17 cellular contexts compared by ENCODE assay signal in genomic region chr11:12808519-12808918, GRCh38.
DNase-seq lines count a peak whose midpoint lies in the region; ATAC-seq, FAIRE-seq and TF ChIP-seq lines count a peak whose summit lies in the region.
"Had no signal": no experiment of that assay in that cellular context is flagged by ENCODE, and none has a peak within 500 bp of the region (broad histone marks: within the 10 kb centered on the region; RNA-seq: fewer than 3 reads in every experiment).

No MANE protein-coding gene starts in this region.

- H3K4me1 ChIP-seq in psoas muscle (peaks cover 61% of the 10 kb centered on the region), aorta (ENCODE audit: control insufficient read depth in 1 of 2, insufficient read depth in 2 of 2, low read length in 2 of 2) (no peaks in the 10 kb centered on the region), neural progenitor cell (peaks cover 41% of the 10 kb centered on the region), adrenal gland (replicated peaks in 1 of 2) (peaks cover 1 to 12% of the 10 kb centered on the region in 2 donors)

- H3K27ac Mint-ChIP-seq in activated CD4-positive, alpha-beta T cell treated with anti-CD3 and anti-CD28 coated beads, Interleukin-2, amount 10 ng/mL, durations not matched to agents 24 days and 14 days, result peak overlapping the region; percentile 30
- no peak overlapping the region for H3K27ac Mint-ChIP-seq in neural progenitor cell
- H3K27ac Mint-ChIP-seq: activated naive CD4-positive, alpha-beta T cell treated with anti-CD3 and anti-CD28 coated beads, Interleukin-2, amount 50 U/mL, for 24 hours had no signal

- H3K27me3 ChIP-seq in psoas muscle (ENCODE audit: insufficient read depth in 3 of 3, low read length in 2 of 3) (no peaks in the 10 kb centered on the region), aorta (ENCODE audit: control insufficient read depth in 1 of 2, insufficient read depth in 2 of 2, low read length in 1 of 2) (no peaks in the 10 kb centered on the region), neural progenitor cell (no peaks in the 10 kb centered on the region), adrenal gland (no peaks in the 10 kb centered on the region)
- H3K27me3 ChIP-seq: esophagus muscularis mucosa, pancreas had no signal

- H3K36me3 ChIP-seq in psoas muscle (ENCODE audit: insufficient read depth in 1 of 2, low read depth in 1 of 2) (no peaks in the 10 kb centered on the region), aorta (ENCODE audit: control insufficient read depth in 1 of 2, insufficient read depth in 2 of 2, low read length in 1 of 2) (no peaks in the 10 kb centered on the region), neural progenitor cell (no peaks in the 10 kb centered on the region), adrenal gland (replicated peaks in 1 of 2) (no peaks in the 10 kb centered on the region)
- H3K36me3 ChIP-seq: esophagus muscularis mucosa, pancreas had no signal

- no peaks in the 10 kb centered on the region for H3K9me3 Mint-ChIP-seq in activated CD4-positive, alpha-beta T cell treated with anti-CD3 and anti-CD28 coated beads, Interleukin-2, amount 10 ng/mL, durations not matched to agents 24 days and 14 days
- no peaks in the 10 kb centered on the region for H3K9me3 Mint-ChIP-seq in neural progenitor cell
- H3K9me3 Mint-ChIP-seq: activated naive CD4-positive, alpha-beta T cell treated with anti-CD3 and anti-CD28 coated beads, Interleukin-2, amount 50 U/mL, for 24 hours had no signal

- peak overlapping the region; percentile 5 for H3K4me3 Mint-ChIP-seq in activated CD4-positive, alpha-beta T cell treated with anti-CD3 and anti-CD28 coated beads, Interleukin-2, amount 10 ng/mL, durations not matched to agents 24 days and 14 days
- no peak overlapping the region for H3K4me3 Mint-ChIP-seq in neural progenitor cell
- H3K4me3 Mint-ChIP-seq: activated naive CD4-positive, alpha-beta T cell treated with anti-CD3 and anti-CD28 coated beads, Interleukin-2, amount 50 U/mL, for 24 hours had no signal

- no peaks in the 10 kb centered on the region for H3K9me3 ChIP-seq in psoas muscle
- H3K9me3 ChIP-seq in aorta (ENCODE audit: control insufficient read depth, low read length), result no peaks in the 10 kb centered on the region
- H3K9me3 ChIP-seq in neural progenitor cell (ENCODE audit: low read depth), result no peaks in the 10 kb centered on the region
- H3K9me3 ChIP-seq in adrenal gland (replicated peaks in 1 of 3), result no peaks in the 10 kb centered on the region
- H3K9me3 ChIP-seq: esophagus muscularis mucosa, pancreas had no signal

- TF ChIP-seq POLR2A in adrenal gland (IDR thresholded peaks at IDR 0.05), result no peak

- TF ChIP-seq CTCF in psoas muscle (IDR thresholded peaks at IDR 0.05) (no peak), neural progenitor cell (IDR thresholded peaks at IDR 0.05) (no peak), adrenal gland (IDR thresholded peaks at IDR 0.05) (no peak)

- no peak overlapping the region for H3K9ac ChIP-seq in neural progenitor cell

- peak overlapping the region; percentile 38 for H3K27ac ChIP-seq in epithelial cell of prostate
- peak overlapping the region; percentile 27 for H3K27ac ChIP-seq in psoas muscle
- H3K27ac ChIP-seq in aorta (ENCODE audit: low read depth in 1 of 2, low read length in 2 of 2), result no peak overlapping the region
- H3K27ac ChIP-seq in neural progenitor cell, result no peak overlapping the region
- no peak overlapping the region for H3K27ac ChIP-seq in adrenal gland
- H3K27ac ChIP-seq: esophagus muscularis mucosa, pancreas had no signal

- FAIRE-seq in RCC 7860 (lab: Jason Lieb, UNC), result no peak
- FAIRE-seq: A204.1, D721Med, pancreas, TTC549 had no signal

- H3K27me3 Mint-ChIP-seq in activated CD4-positive, alpha-beta T cell treated with anti-CD3 and anti-CD28 coated beads, Interleukin-2, amount 10 ng/mL, durations not matched to agents 24 days and 14 days, result peaks cover 9% of the 10 kb centered on the region
- H3K27me3 Mint-ChIP-seq in neural progenitor cell (ENCODE audit: insufficient read depth, low read depth), result peaks cover 2% of the 10 kb centered on the region

- H2AFZ ChIP-seq in neural progenitor cell (replicated peaks), result no peak overlapping the region

- WGBS in psoas muscle, 3 donors, result 33 to 63% (median 50%) methylated on average over 1 of the region's 1 CpG
- 84 to 91% methylated on average over 1 of the region's 1 CpG for WGBS in aorta, 2 donors
- WGBS in adrenal gland, 4 donors, result 69 to 87% (median 79%) methylated on average over 1 of the region's 1 CpG

- H3K4me1 Mint-ChIP-seq in activated CD4-positive, alpha-beta T cell treated with anti-CD3 and anti-CD28 coated beads, Interleukin-2, amount 10 ng/mL, durations not matched to agents 24 days and 14 days, result peaks cover 47% of the 10 kb centered on the region
- peaks cover 74% of the 10 kb centered on the region for H3K4me1 Mint-ChIP-seq in neural progenitor cell
- H3K4me1 Mint-ChIP-seq: activated naive CD4-positive, alpha-beta T cell treated with anti-CD3 and anti-CD28 coated beads, Interleukin-2, amount 50 U/mL, for 24 hours had no signal

- H3K4me2 ChIP-seq in neural progenitor cell, result no peak overlapping the region

- H3K36me3 Mint-ChIP-seq in activated CD4-positive, alpha-beta T cell treated with anti-CD3 and anti-CD28 coated beads, Interleukin-2, amount 10 ng/mL, durations not matched to agents 24 days and 14 days (ENCODE audit: low read depth), result no peaks in the 10 kb centered on the region
- H3K36me3 Mint-ChIP-seq in neural progenitor cell, result peaks cover 12% of the 10 kb centered on the region
- H3K36me3 Mint-ChIP-seq: activated naive CD4-positive, alpha-beta T cell treated with anti-CD3 and anti-CD28 coated beads, Interleukin-2, amount 50 U/mL, for 24 hours had no signal

- intact Hi-C loops in activated CD4-positive, alpha-beta T cell treated with anti-CD3 and anti-CD28 coated beads, Interleukin-2, amount 10 ng/mL, durations not matched to agents 24 days and 14 days (cut with micrococcal nuclease), result no loop called here
- intact Hi-C loops in psoas muscle (cut with DNase I) (no loop called here), aorta (cut with DNase I) (no loop called here), adrenal gland (cut with DNase I) (no loop called here)

- DNase-seq in activated CD4-positive, alpha-beta T cell treated with anti-CD3 and anti-CD28 coated beads, Interleukin-2, amount 10 ng/mL, durations not matched to agents 24 days and 14 days, result no peak
- DNase-seq in activated CD4-positive, alpha-beta T cell treated with anti-CD3 and anti-CD28 coated beads, Interleukin-2, amount 50 U/mL, for 4 hours, result no peak
- DNase-seq in RCC 7860 (ENCODE audit: low spot score) (peak; percentile 20), epithelial cell of prostate (ENCODE audit: low read depth, low spot score) (no peak), psoas muscle (no peak), aorta (no peak), neural progenitor cell (ENCODE audit: low spot score) (no peak), adrenal gland (no peak)
- DNase-seq: Kasumi-1, NCI-H1930, NCI-H526 treated with DMSO at 0.1 percent for 48 hours, pancreas had no signal

- H3K4me3 ChIP-seq in psoas muscle, result no peak overlapping the region
- no peak overlapping the region for H3K4me3 ChIP-seq in aorta (ENCODE audit: low read length in 2 of 2)
- no peak overlapping the region for H3K4me3 ChIP-seq in neural progenitor cell
- no peak overlapping the region for H3K4me3 ChIP-seq in adrenal gland
- H3K4me3 ChIP-seq: esophagus muscularis mucosa, pancreas had no signal

- H3F3A ChIP-seq in neural progenitor cell (ENCODE audit: low read depth), result peaks cover 2% of the 10 kb centered on the region

- peaks cover 100% of the 10 kb centered on the region for H3K79me2 ChIP-seq in neural progenitor cell (ENCODE audit: low read depth)

- ATAC-seq in psoas muscle (no peak), aorta (ENCODE audit: low FRiP score) (no peak)
- ATAC-seq: pancreas had no signal

- H4K20me1 ChIP-seq in neural progenitor cell (ENCODE audit: low read depth), result peaks cover 98% of the 10 kb centered on the region

Comparison
In these comparisons a context has a peak if more than half of its experiments do, and no peak if none do; other contexts are left out.
1. H3K27ac ChIP-seq: peak in epithelial cell of prostate (single experiment) and psoas muscle (single experiment); none in aorta (0 of 2), neural progenitor cell (single experiment) and adrenal gland (0 of 5).